In genomic region chr4:39004818-39005217, GRCh38 we compare ENCODE assay signal across 17 cellular contexts. TPM values are rescaled to one million over a fixed set of nuclear protein-coding genes. Genes with fewer than 3 reads are reported as not detected.
DNase-seq lines count a peak whose midpoint lies in the region; ATAC-seq lines count a peak whose summit lies in the region.
"Had no signal": no experiment of that assay in that cellular context is flagged by ENCODE, and none has a peak within 500 bp of the region (broad histone marks: within the 10 kb centered on the region; RNA-seq: fewer than 3 reads in every experiment).

No MANE protein-coding gene starts in this region.

- peaks cover 26% of the 10 kb centered on the region for H3K4me1 Mint-ChIP-seq in activated T-cell treated with anti-CD3 and anti-CD28 coated beads, Interleukin-2, amount 50 U/mL, for 72 hours (ENCODE audit: low read depth)
- peaks cover 22% of the 10 kb centered on the region for H3K4me1 Mint-ChIP-seq in activated T-helper 17 cell treated with anti-CD3 and anti-CD28 coated beads, Interleukin-2, amount 50 U/mL, for 72 hours
- peaks cover 25% of the 10 kb centered on the region for H3K4me1 Mint-ChIP-seq in stimulated activated memory B cell treated with anti-CD40 and anti-IgM and Interleukin-4, amounts not matched to agents 10 μg/mL and 1 μg/mL and 100 μg/mL, for 72 hours

- no peaks in the 10 kb centered on the region for H3K27me3 Mint-ChIP-seq in activated T-cell treated with anti-CD3 and anti-CD28 coated beads, Interleukin-2, amount 50 U/mL, for 72 hours (ENCODE audit: low read depth)
- H3K27me3 Mint-ChIP-seq in activated T-helper 17 cell treated with anti-CD3 and anti-CD28 coated beads, Interleukin-2, amount 50 U/mL, for 72 hours = no peaks in the 10 kb centered on the region
- no peaks in the 10 kb centered on the region for H3K27me3 Mint-ChIP-seq in stimulated activated memory B cell treated with anti-CD40 and anti-IgM and Interleukin-4, amounts not matched to agents 10 μg/mL and 1 μg/mL and 100 μg/mL, for 72 hours

- peak overlapping the region; percentile 22 for H3K27ac Mint-ChIP-seq in activated T-cell treated with anti-CD3 and anti-CD28 coated beads, Interleukin-2, amount 50 U/mL, for 72 hours
- peak overlapping the region; percentile 68 for H3K27ac Mint-ChIP-seq in activated T-helper 17 cell treated with anti-CD3 and anti-CD28 coated beads, Interleukin-2, amount 50 U/mL, for 72 hours
- peak overlapping the region; percentile 66 for H3K27ac Mint-ChIP-seq in stimulated activated memory B cell treated with anti-CD40 and anti-IgM and Interleukin-4, amounts not matched to agents 10 μg/mL and 1 μg/mL and 100 μg/mL, for 72 hours
- H3K27ac Mint-ChIP-seq: CD8-positive, alpha-beta T cell; H9 had no signal

- no peak for ATAC-seq in activated T-cell treated with anti-CD3 and anti-CD28 coated beads, Interleukin-2, amount 50 U/mL, for 72 hours (replicated peaks in 1 of 2)
- no peak for ATAC-seq in activated T-helper 17 cell treated with anti-CD3 and anti-CD28 coated beads, Interleukin-2, amount 50 U/mL, for 72 hours (replicated peaks)
- no peak for ATAC-seq in stimulated activated memory B cell treated with anti-CD40 and anti-IgM and Interleukin-4, amounts not matched to agents 10 μg/mL and 1 μg/mL and 100 μg/mL, for 72 hours
- ATAC-seq in left ventricle myocardium superior (no peak), HG03097 (IDR thresholded peaks at IDR 0.05; ENCODE audit: low FRiP score, unreplicated experiment) (no peak)
- ATAC-seq: CD8-positive, alpha-beta T cell had no signal

- H3K36me3 Mint-ChIP-seq in activated T-cell treated with anti-CD3 and anti-CD28 coated beads, Interleukin-2, amount 50 U/mL, for 72 hours (ENCODE audit: insufficient read depth in 2 of 2) = peaks cover 13 to 28% of the 10 kb centered on the region in 2 donors
- peaks cover 33% of the 10 kb centered on the region for H3K36me3 Mint-ChIP-seq in activated T-helper 17 cell treated with anti-CD3 and anti-CD28 coated beads, Interleukin-2, amount 50 U/mL, for 72 hours (ENCODE audit: low read depth)
- peaks cover 24% of the 10 kb centered on the region for H3K36me3 Mint-ChIP-seq in stimulated activated memory B cell treated with anti-CD40 and anti-IgM and Interleukin-4, amounts not matched to agents 10 μg/mL and 1 μg/mL and 100 μg/mL, for 72 hours

- no peak overlapping the region for H3K4me3 Mint-ChIP-seq in activated T-cell treated with anti-CD3 and anti-CD28 coated beads, Interleukin-2, amount 50 U/mL, for 72 hours
- H3K4me3 Mint-ChIP-seq in activated T-helper 17 cell treated with anti-CD3 and anti-CD28 coated beads, Interleukin-2, amount 50 U/mL, for 72 hours = peak overlapping the region; percentile 31
- no peak overlapping the region for H3K4me3 Mint-ChIP-seq in stimulated activated memory B cell treated with anti-CD40 and anti-IgM and Interleukin-4, amounts not matched to agents 10 μg/mL and 1 μg/mL and 100 μg/mL, for 72 hours
- H3K4me3 Mint-ChIP-seq: CD8-positive, alpha-beta T cell; H9 had no signal

- DNase-seq in activated T-cell treated with anti-CD3 and anti-CD28 coated beads, Interleukin-2, amount 50 U/mL, for 72 hours = no peak
- no peak for DNase-seq in activated T-cell treated with anti-CD3 and anti-CD28 coated beads for 4 hours
- peak; percentile 38 for DNase-seq in fibroblast of peridontal ligament (ENCODE audit: extremely low read depth)
- DNase-seq in left ventricle myocardium superior = no peak
- DNase-seq in NOMO-1 treated with DMSO at 0.1 percent for 48 hours (lab: John Stamatoyannopoulos, UW; ENCODE audit: unreplicated experiment) = no peak
- DNase-seq: ACHN; BE2C; CD8-positive, alpha-beta T cell; COR-L47; DMS153; DMS79 treated with DMSO at 0.1 percent for 48 hours; GDM1; GOT3; H9 had no signal

- peaks cover 0 to 3% of the 10 kb centered on the region in 2 donors for H3K9me3 Mint-ChIP-seq in activated T-cell treated with anti-CD3 and anti-CD28 coated beads, Interleukin-2, amount 50 U/mL, for 72 hours
- no peaks in the 10 kb centered on the region for H3K9me3 Mint-ChIP-seq in activated T-helper 17 cell treated with anti-CD3 and anti-CD28 coated beads, Interleukin-2, amount 50 U/mL, for 72 hours
- peaks cover 8% of the 10 kb centered on the region for H3K9me3 Mint-ChIP-seq in stimulated activated memory B cell treated with anti-CD40 and anti-IgM and Interleukin-4, amounts not matched to agents 10 μg/mL and 1 μg/mL and 100 μg/mL, for 72 hours

- intact Hi-C loops in left ventricle myocardium superior (cut with micrococcal nuclease) = no loop called here

RNA-seq across cellular contexts. Expression of gene TMEM156, which starts 27.4 kb away (rescaled TPM):
- total RNA-seq in activated T-cell treated with anti-CD3 and anti-CD28 coated beads, Interleukin-2, amount 50 U/mL, for 72 hours = 10 to 100 TPM; 37.2 to 56.8 TPM
- 10 to 100 TPM; 25.7 to 37.9 TPM for total RNA-seq in activated T-helper 17 cell treated with anti-CD3 and anti-CD28 coated beads, Interleukin-2, amount 50 U/mL, for 72 hours
- total RNA-seq in left ventricle myocardium superior = not detected
- total RNA-seq: H9 had no signal

RNA-seq across cellular contexts. Expression of gene KLHL5, which starts 57.2 kb away (rescaled TPM):
- total RNA-seq in activated T-cell treated with anti-CD3 and anti-CD28 coated beads, Interleukin-2, amount 50 U/mL, for 72 hours = 10 to 100 TPM; 31.7 to 42.5 TPM
- total RNA-seq in activated T-helper 17 cell treated with anti-CD3 and anti-CD28 coated beads, Interleukin-2, amount 50 U/mL, for 72 hours = 10 to 100 TPM; 19.4 to 28.1 TPM
- total RNA-seq in left ventricle myocardium superior = 13.5 TPM

Comparison
In these comparisons a context has a peak if more than half of its experiments do, and no peak if none do; other contexts are left out.
1. RNA of gene TMEM156, which starts 27.4 kb away (total RNA-seq): 37.2 to 56.8 TPM in activated T-cell treated with anti-CD3 and anti-CD28 coated beads, Interleukin-2, amount 50 U/mL, for 72 hours and 25.7 to 37.9 TPM in activated T-helper 17 cell treated with anti-CD3 and anti-CD28 coated beads, Interleukin-2, amount 50 U/mL, for 72 hours; not detected in left ventricle myocardium superior (single experiment); every median in the first group is over 10 times any median in the second.
2. Peak in every context shown above with its lines, with median percentiles within 50 percentile points of each other: H3K27ac Mint-ChIP-seq.